In genomic region chr18:9649164-9649540, GRCh38 we compare ENCODE assay signal across 1 cellular context.
TF ChIP-seq lines count a peak whose summit lies in the region.

No MANE protein-coding gene starts in this region.

TF ChIP-seq in IMR-90, 13 proteins besides CTCF, POLR2A, EP300 and RAD21 (continued from another document):
- TF ChIP-seq MAZ (IDR thresholded peaks at IDR 0.05; ENCODE audit: borderline replicate concordance, low read depth, low read length) (no peak), MAFK (IDR thresholded peaks at IDR 0.05; ENCODE audit: low read depth, low read length) (no peak), CHD1 (IDR thresholded peaks at IDR 0.05; ENCODE audit: low read depth, low read length) (no peak), FOS (IDR thresholded peaks at IDR 0.05; ENCODE audit: low read depth, low read length) (no peak), MXI1 (IDR thresholded peaks at IDR 0.05; ENCODE audit: borderline replicate concordance, low read depth, low read length) (no peak), ELK1 (IDR thresholded peaks at IDR 0.05; ENCODE audit: borderline replicate concordance, low read depth, low read length) (no peak), NFE2L2 (IDR thresholded peaks at IDR 0.05; ENCODE audit: low read depth, low read length) (no peak), BHLHE40 (IDR thresholded peaks at IDR 0.05; ENCODE audit: low read depth, low read length) (no peak), USF2 (IDR thresholded peaks at IDR 0.05; ENCODE audit: low read depth, low read length) (no peak), CEBPB (IDR thresholded peaks at IDR 0.05; ENCODE audit: low read depth, low read length) (no peak), SMC3 (IDR thresholded peaks at IDR 0.05; ENCODE audit: low read depth, low read length) (no peak), RCOR1 (IDR thresholded peaks at IDR 0.05; ENCODE audit: insufficient replicate concordance, low read length) (no peak)
